In genomic region chr4:184259081-184259480, GRCh38 we compare ENCODE assay signal across 37 cellular contexts. TPM values are rescaled to one million over a fixed set of nuclear protein-coding genes. Genes with fewer than 3 reads are reported as not detected.
"Had no signal": no experiment of that assay in that cellular context is flagged by ENCODE, and none has a peak within 500 bp of the region (broad histone marks: within the 10 kb centered on the region; RNA-seq: fewer than 3 reads in every experiment).

No MANE protein-coding gene starts in this region.

- DNase-seq: Karpas-422, Kasumi-1, MG63, MM.1S, MV-4-11, NCI-H1048, NCI-H1092, NCI-H1092 treated with DMSO at 0.1 percent for 48 hours, NCI-H1105, NCI-H1105 treated with DMSO at 0.1 percent for 48 hours, NCI-H1417, NCI-H1417 treated with DMSO at 0.1 percent for 48 hours, NCI-H1436, NCI-H1436 treated with DMSO at 0.1 percent for 48 hours, NCI-H146, NCI-H1694, NCI-H1694 treated with DMSO at 0.1 percent for 48 hours, NCI-H187, NCI-H187 treated with DMSO at 0.1 percent for 48 hours, NCI-H1930, NCI-H2029, NCI-H2029 treated with DMSO at 0.1 percent for 48 hours, NCI-H2081, NCI-H2081 treated with DMSO at 0.1 percent for 48 hours, NCI-H2107, NCI-H2171, NCI-H2171 treated with DMSO at 0.1 percent for 48 hours, NCI-H2227 treated with DMSO at 0.1 percent for 48 hours, NCI-H226, NCI-H345, NCI-H446, NCI-H446 treated with DMSO at 0.1 percent for 48 hours, NCI-H510A had no signal

RNA-seq across cellular contexts. Expression of gene ENPP6, which starts 41.4 kb away (rescaled TPM):
- total RNA-seq: LHCN-M2, M059J, MCF 10A, NCI-H460 had no signal
